14 cellular contexts compared by ENCODE assay signal in genomic region chr18:48544661-48545415, GRCh38. TPM values are rescaled to one million over a fixed set of nuclear protein-coding genes. Genes with fewer than 3 reads are reported as not detected.
DNase-seq lines count a peak whose midpoint lies in the region; ATAC-seq and TF ChIP-seq lines count a peak whose summit lies in the region.
"Had no signal": no experiment of that assay in that cellular context is flagged by ENCODE, and none has a peak within 500 bp of the region (broad histone marks: within the 10 kb centered on the region; RNA-seq: fewer than 3 reads in every experiment).

No MANE protein-coding gene starts in this region.

- peak overlapping the region; percentile 92 for H3K27ac Mint-ChIP-seq in endodermal cell
- peak overlapping the region; percentile 88 for H3K27ac Mint-ChIP-seq in neural crest cell (ENCODE audit: unreplicated experiment)
- H3K27ac Mint-ChIP-seq in stimulated activated naive CD8-positive, alpha-beta T cell treated with anti-CD3 and anti-CD28 coated beads, Interleukin-15, amount 100 ng/mL, for 72 hours, result no peak overlapping the region
- H3K27ac Mint-ChIP-seq: activated CD8-positive, alpha-beta memory T cell treated with anti-CD3 and anti-CD28 coated beads, Interleukin-2, amount 10 ng/mL, durations not matched to agents 7 days and 5 days had no signal

- no peak for TF ChIP-seq POLR2A in uterus (IDR thresholded peaks at IDR 0.05)

- H3K36me3 Mint-ChIP-seq in endodermal cell (ENCODE audit: low read depth) (peaks cover 7% of the 10 kb centered on the region), neural crest cell (ENCODE audit: low read depth) (no peaks in the 10 kb centered on the region)
- H3K36me3 Mint-ChIP-seq: activated CD8-positive, alpha-beta memory T cell treated with anti-CD3 and anti-CD28 coated beads, Interleukin-2, amount 10 ng/mL, durations not matched to agents 7 days and 5 days had no signal

- DNase-seq in right atrium auricular region (ENCODE audit: low spot score), result no peak
- no peak for DNase-seq in Right ventricle myocardium inferior (ENCODE audit: missing footprints)
- DNase-seq in endodermal cell, result no peak
- no peak for DNase-seq in neural crest cell (ENCODE audit: low read depth, low spot score)
- DNase-seq in uterus, result no peak
- no peak for DNase-seq in stimulated activated naive CD8-positive, alpha-beta T cell treated with anti-CD3 and anti-CD28 coated beads, Interleukin-15, amount 100 ng/mL, for 72 hours
- no peak for DNase-seq in NCI-H774 (lab: John Stamatoyannopoulos, UW)
- DNase-seq in GM19240 (ENCODE audit: insufficient read length, low spot score), result no peak
- DNase-seq: activated CD4-positive, CD25-positive, alpha-beta regulatory T cell; activated CD8-positive, alpha-beta memory T cell treated with anti-CD3 and anti-CD28 coated beads, Interleukin-2, amount 10 ng/mL, durations not matched to agents 7 days and 5 days; activated naive CD4-positive, alpha-beta T cell treated with Interleukin-2 at 50 U/mL for 16 hours; Calu3; NCI-H1436 treated with DMSO at 0.1 percent for 48 hours; stimulated activated CD4-positive, alpha-beta T cell treated with anti-CD3 and anti-CD28 coated beads, Interleukin-2, amount 100 ng/mL, for 48 hours had no signal

- intact Hi-C loops in Right ventricle myocardium inferior (cut with DNase I) (no loop called here), uterus (cut with DNase I; ENCODE audit: low total_unique reads) (no loop called here)

- no peaks in the 10 kb centered on the region for H3K27me3 ChIP-seq in right atrium auricular region
- H3K27me3 ChIP-seq in endodermal cell (ENCODE audit: control insufficient read depth, insufficient read depth, low read length, poor library complexity, severe bottlenecking), result no peaks in the 10 kb centered on the region
- no peaks in the 10 kb centered on the region for H3K27me3 ChIP-seq in uterus

- no peak for ATAC-seq in Right ventricle myocardium inferior
- no peak for ATAC-seq in stimulated activated naive CD8-positive, alpha-beta T cell treated with anti-CD3 and anti-CD28 coated beads, Interleukin-15, amount 100 ng/mL, for 72 hours
- ATAC-seq: activated CD8-positive, alpha-beta memory T cell treated with anti-CD3 and anti-CD28 coated beads, Interleukin-2, amount 10 ng/mL, durations not matched to agents 7 days and 5 days had no signal

- TF ChIP-seq CTCF in right atrium auricular region (IDR thresholded peaks at IDR 0.05), result no peak
- TF ChIP-seq CTCF in endodermal cell (conservative IDR thresholded peaks at IDR 0.05), result no peak
- no peak for TF ChIP-seq CTCF in neural crest cell (conservative IDR thresholded peaks at IDR 0.05)
- TF ChIP-seq CTCF in uterus (IDR thresholded peaks at IDR 0.05), result no peak

- peaks cover 73% of the 10 kb centered on the region for H3K4me1 Mint-ChIP-seq in endodermal cell
- H3K4me1 Mint-ChIP-seq in neural crest cell, result peaks cover 53% of the 10 kb centered on the region
- peaks cover 29% of the 10 kb centered on the region for H3K4me1 Mint-ChIP-seq in stimulated activated naive CD8-positive, alpha-beta T cell treated with anti-CD3 and anti-CD28 coated beads, Interleukin-15, amount 100 ng/mL, for 72 hours

- H3K4me1 ChIP-seq in right atrium auricular region (peaks cover 0 to 81% of the 10 kb centered on the region in 2 donors), endodermal cell (ENCODE audit: control insufficient read depth, insufficient read depth, low read length) (peaks cover 34% of the 10 kb centered on the region), uterus (peaks cover 0 to 8% of the 10 kb centered on the region in 2 donors)

- no peak overlapping the region for H3K9ac ChIP-seq in endodermal cell (ENCODE audit: extremely low read depth, low read length, poor library complexity, severe bottlenecking)

- H3K27me3 Mint-ChIP-seq in endodermal cell (ENCODE audit: insufficient read depth), result no peaks in the 10 kb centered on the region
- H3K27me3 Mint-ChIP-seq in neural crest cell (ENCODE audit: low read depth), result no peaks in the 10 kb centered on the region
- peaks cover 51% of the 10 kb centered on the region for H3K27me3 Mint-ChIP-seq in stimulated activated naive CD8-positive, alpha-beta T cell treated with anti-CD3 and anti-CD28 coated beads, Interleukin-15, amount 100 ng/mL, for 72 hours

- no peaks in the 10 kb centered on the region for H3K36me3 ChIP-seq in right atrium auricular region
- H3K36me3 ChIP-seq in endodermal cell (ENCODE audit: control insufficient read depth, insufficient read depth, low read length), result peaks cover 10% of the 10 kb centered on the region
- H3K36me3 ChIP-seq in uterus, result no peaks in the 10 kb centered on the region

- H3K4me3 Mint-ChIP-seq in endodermal cell, result no peak overlapping the region
- H3K4me3 Mint-ChIP-seq in neural crest cell, result peak overlapping the region; percentile 5
- H3K4me3 Mint-ChIP-seq in stimulated activated naive CD8-positive, alpha-beta T cell treated with anti-CD3 and anti-CD28 coated beads, Interleukin-15, amount 100 ng/mL, for 72 hours, result no peak overlapping the region
- H3K4me3 Mint-ChIP-seq: activated CD8-positive, alpha-beta memory T cell treated with anti-CD3 and anti-CD28 coated beads, Interleukin-2, amount 10 ng/mL, durations not matched to agents 7 days and 5 days had no signal

- WGBS in endodermal cell (ENCODE audit: insufficient coverage in 1 of 2, insufficient read length in 1 of 2), 2 experiments, result 95 to 96% methylated on average over 14 to 16 of the region's 16 CpGs

- H3K9me3 ChIP-seq in right atrium auricular region (no peaks in the 10 kb centered on the region), endodermal cell (ENCODE audit: control insufficient read depth, low read length) (no peaks in the 10 kb centered on the region), uterus (no peaks in the 10 kb centered on the region)

- H3K27ac ChIP-seq in right atrium auricular region (peak overlapping the region; percentile 54 to 93), endodermal cell (ENCODE audit: low read depth, low read length) (peak overlapping the region; percentile 63), uterus (peak overlapping the region; percentile 19 to 30)

- H3K4me3 ChIP-seq in right atrium auricular region (no peak overlapping the region), endodermal cell (ENCODE audit: low read length) (no peak overlapping the region), uterus (no peak overlapping the region)

- H3K9me3 Mint-ChIP-seq in endodermal cell, result no peaks in the 10 kb centered on the region
- H3K9me3 Mint-ChIP-seq in neural crest cell, result no peaks in the 10 kb centered on the region
- H3K9me3 Mint-ChIP-seq in stimulated activated naive CD8-positive, alpha-beta T cell treated with anti-CD3 and anti-CD28 coated beads, Interleukin-15, amount 100 ng/mL, for 72 hours, result no peaks in the 10 kb centered on the region

RNA-seq across cellular contexts. Expression of gene CTIF, which starts 6.0 kb away (rescaled TPM):
- total RNA-seq in right atrium auricular region (10 to 100 TPM; 30.6 to 61.2 TPM), Right ventricle myocardium inferior (74.0 TPM), endodermal cell (10 to 100 TPM; 33.8 to 41.6 TPM), neural crest cell (46.7 and 52.6 TPM in 2 replicates), uterus (10 to 100 TPM; 11.3 to 94.3 (median 48.0) TPM)
- polyA plus RNA-seq in endodermal cell (2013, experiment 1 of 2), result 35.4 TPM
- 34.4 TPM for polyA plus RNA-seq in endodermal cell (2013, experiment 2 of 2)

Comparison
In these comparisons a context has a peak if more than half of its experiments do, and no peak if none do; other contexts are left out.
1. H3K27ac Mint-ChIP-seq: peak in endodermal cell (single experiment) and neural crest cell (single experiment); none in stimulated activated naive CD8-positive, alpha-beta T cell treated with anti-CD3 and anti-CD28 coated beads, Interleukin-15, amount 100 ng/mL, for 72 hours (0 of 2).
2. Peak in every context shown above with its lines, with median percentiles within 50 percentile points of each other: H3K27ac ChIP-seq.